In genomic region chr3:66469220-66469640, GRCh38 we compare ENCODE assay signal across 9 cellular contexts. TPM values are rescaled to one million over a fixed set of nuclear protein-coding genes. Genes with fewer than 3 reads are reported as not detected.
DNase-seq lines count a peak whose midpoint lies in the region; ATAC-seq, FAIRE-seq and TF ChIP-seq lines count a peak whose summit lies in the region.
"Had no signal": no experiment of that assay in that cellular context is flagged by ENCODE, and none has a peak within 500 bp of the region (broad histone marks: within the 10 kb centered on the region; RNA-seq: fewer than 3 reads in every experiment).

No MANE protein-coding gene starts in this region.

- TF ChIP-seq CTCF in GM06990 (IDR thresholded peaks at IDR 0.05; ENCODE audit: insufficient read depth, low read length, poor library complexity, severe bottlenecking): no peak
- no peak for TF ChIP-seq CTCF in activated CD8-positive, alpha-beta T cell treated with anti-CD3 and anti-CD28 coated beads for 36 hours (IDR thresholded peaks at IDR 0.05)
- TF ChIP-seq CTCF in D721Med (IDR thresholded peaks at IDR 0.05; ENCODE audit: insufficient read depth, missing control alignments): no peak

- no peaks in the 10 kb centered on the region for H3K27me3 ChIP-seq in GM06990 (replicated peaks; ENCODE audit: control insufficient read depth, insufficient read depth, low read length)

- peaks cover 60% of the 10 kb centered on the region for H3K4me1 Mint-ChIP-seq in activated CD8-positive, alpha-beta T cell treated with anti-CD3 and anti-CD28 coated beads for 36 hours (ENCODE audit: low read depth)

- no peaks in the 10 kb centered on the region for H3K9me3 Mint-ChIP-seq in activated CD8-positive, alpha-beta T cell treated with anti-CD3 and anti-CD28 coated beads for 36 hours

- ATAC-seq in GM19395 (IDR thresholded peaks at IDR 0.05; ENCODE audit: unreplicated experiment) (peak; percentile 62), HG03039 (IDR thresholded peaks at IDR 0.05; ENCODE audit: unreplicated experiment) (peak; percentile 70)
- ATAC-seq in activated CD8-positive, alpha-beta T cell treated with anti-CD3 and anti-CD28 coated beads for 36 hours: peak; percentile 60

- peak overlapping the region; percentile 53 for H3K4me3 ChIP-seq in GM06990 (replicated peaks; ENCODE audit: low read depth, low read length)

- no peaks in the 10 kb centered on the region for H3K36me3 ChIP-seq in GM06990 (ENCODE audit: control insufficient read depth, insufficient read depth, low read length)

- DNase-seq in GM06990 (ENCODE audit: extremely low read depth, insufficient read length): peak; percentile 82
- DNase-seq in activated CD8-positive, alpha-beta T cell treated with anti-CD3 and anti-CD28 coated beads for 36 hours: peak; percentile 42
- no peak for DNase-seq in D721Med (ENCODE audit: insufficient read length, low spot score)
- DNase-seq in urothelium cell line (ENCODE audit: low spot score): no peak
- DNase-seq in glomerular visceral epithelial cell (ENCODE audit: extremely low spot score): no peak
- no peak for DNase-seq in activated effector memory CD4-positive, alpha-beta T cell treated with anti-CD3 and anti-CD28 coated beads, Interleukin-2, amount 50 U/mL, for 16 hours
- DNase-seq: DMS79 had no signal

- POLR2A ChIA-PET in activated CD8-positive, alpha-beta T cell treated with anti-CD3 and anti-CD28 coated beads for 36 hours (lab: Charles Lee): interaction anchor here (0.7 to 5.0 kb wide), 6 partner anchors 11 to 30 kb away, joined by 3 to 33 read pairs (median 4); no protein-coding TSS in a partner anchor

- peak overlapping the region; percentile 8 for H3K4me3 Mint-ChIP-seq in activated CD8-positive, alpha-beta T cell treated with anti-CD3 and anti-CD28 coated beads for 36 hours

- H3K36me3 Mint-ChIP-seq in activated CD8-positive, alpha-beta T cell treated with anti-CD3 and anti-CD28 coated beads for 36 hours (ENCODE audit: low read depth): peaks cover 8% of the 10 kb centered on the region

- H3K27me3 Mint-ChIP-seq in activated CD8-positive, alpha-beta T cell treated with anti-CD3 and anti-CD28 coated beads for 36 hours: peaks cover 2% of the 10 kb centered on the region

- intact Hi-C loops in activated CD8-positive, alpha-beta T cell treated with anti-CD3 and anti-CD28 coated beads for 36 hours (cut with micrococcal nuclease): loop anchor here (5.0 kb wide), 1 partner anchor 33 kb away; the partner anchor contains the start of gene LRIG1

- peak overlapping the region; percentile 84 for H3K27ac Mint-ChIP-seq in activated CD8-positive, alpha-beta T cell treated with anti-CD3 and anti-CD28 coated beads for 36 hours

- CTCF ChIA-PET in activated CD8-positive, alpha-beta T cell treated with anti-CD3 and anti-CD28 coated beads for 36 hours (lab: Charles Lee): interaction anchor here (1.0 to 1.9 kb wide), 4 partner anchors 11 to 21 kb away, joined by 3 to 6 read pairs (median 6); no protein-coding TSS in a partner anchor

- FAIRE-seq in D721Med (lab: Jason Lieb, UNC): no peak
- FAIRE-seq in urothelium cell line (lab: Jason Lieb, UNC): no peak

RNA-seq across cellular contexts. Expression of gene LRIG1, which starts 31.6 kb away (rescaled TPM):
- total RNA-seq in activated CD8-positive, alpha-beta T cell treated with anti-CD3 and anti-CD28 coated beads for 36 hours: 10 to 100 TPM; 12.7 to 13.0 TPM

Comparison
In these comparisons a context has a peak if more than half of its experiments do, and no peak if none do; other contexts are left out.
1. DNase-seq: peak in GM06990 (single experiment) and activated CD8-positive, alpha-beta T cell treated with anti-CD3 and anti-CD28 coated beads for 36 hours (single experiment); none in D721Med (single experiment), urothelium cell line (single experiment), glomerular visceral epithelial cell (single experiment) and activated effector memory CD4-positive, alpha-beta T cell treated with anti-CD3 and anti-CD28 coated beads, Interleukin-2, amount 50 U/mL, for 16 hours (single experiment).
2. Peak in every context shown above with its lines, with median percentiles within 50 percentile points of each other: ATAC-seq.